Comparison of ENCODE assay signal across 8 cellular contexts in genomic region chr18:74495581-74496507, GRCh38. TPM values are rescaled to one million over a fixed set of nuclear protein-coding genes. Genes with fewer than 3 reads are reported as not detected.
DNase-seq lines count a peak whose midpoint lies in the region; ATAC-seq and TF ChIP-seq lines count a peak whose summit lies in the region.

CNDP2 (plus strand) TSS chr18:74496363; CDS start chr18:74499974, 3,611 bp downstream.

- POLR2A ChIA-PET in activated CD4-positive, alpha-beta T cell treated with anti-CD3 and anti-CD28 coated beads, Interleukin-2, amount 10 ng/mL, durations not matched to agents 7 days and 5 days (lab: Charles Lee): interaction anchor here (0.6 kb wide), 1 partner anchor 297 kb away, joined by 3 read pairs; no protein-coding TSS in a partner anchor

- H3K4me3 Mint-ChIP-seq in activated CD4-positive, alpha-beta T cell treated with anti-CD3 and anti-CD28 coated beads, Interleukin-2, amount 10 ng/mL, durations not matched to agents 7 days and 5 days: peak within 1 kb of the TSS; percentile 84

- H3K9me3 Mint-ChIP-seq in activated CD4-positive, alpha-beta T cell treated with anti-CD3 and anti-CD28 coated beads, Interleukin-2, amount 10 ng/mL, durations not matched to agents 7 days and 5 days: no peaks in the 10 kb centered on the region

- H3K9ac ChIP-seq in BLaER1: peak within 1 kb of the TSS; percentile 96

- H3K4me2 ChIP-seq in BLaER1: peak within 1 kb of the TSS; percentile 92

- intact Hi-C loops in left colon (cut with DNase I, micrococcal nuclease): no loop called here

- peak within 1 kb of the TSS; percentile 87 for H3K4me3 ChIP-seq in BLaER1
- H3K4me3 ChIP-seq in coronary artery: peak within 1 kb of the TSS; percentile 81

- H3K27me3 ChIP-seq in BLaER1: no peaks in the 10 kb centered on the region

- H3K27ac Mint-ChIP-seq in activated CD4-positive, alpha-beta T cell treated with anti-CD3 and anti-CD28 coated beads, Interleukin-2, amount 10 ng/mL, durations not matched to agents 7 days and 5 days: peak within 1 kb of the TSS; percentile 97

- peaks cover 67% of the 10 kb centered on the region for H3K4me1 ChIP-seq in BLaER1

- peaks cover 46% of the 10 kb centered on the region for H3K4me1 Mint-ChIP-seq in activated CD4-positive, alpha-beta T cell treated with anti-CD3 and anti-CD28 coated beads, Interleukin-2, amount 10 ng/mL, durations not matched to agents 7 days and 5 days

- TF ChIP-seq CTCF in coronary artery (IDR thresholded peaks at IDR 0.05): no peak

- H3K27ac ChIP-seq in BLaER1 (peak within 1 kb of the TSS; percentile 97), coronary artery (peak within 1 kb of the TSS; percentile 82 to 91)

- CTCF ChIA-PET in activated CD4-positive, alpha-beta T cell treated with anti-CD3 and anti-CD28 coated beads, Interleukin-2, amount 10 ng/mL, durations not matched to agents 7 days and 5 days (lab: Charles Lee): interaction anchor here (1.0 to 1.8 kb wide), 2 partner anchors 117 to 142 kb away, joined by 3 to 6 read pairs; no protein-coding TSS in a partner anchor

- peaks cover 16% of the 10 kb centered on the region for H3K9me3 ChIP-seq in BLaER1

- peak; percentile 76 for ATAC-seq in GM19328 (IDR thresholded peaks at IDR 0.05; ENCODE audit: unreplicated experiment)
- peak; percentile 61 for ATAC-seq in HG03520 (IDR thresholded peaks at IDR 0.05; ENCODE audit: unreplicated experiment)
- ATAC-seq in left colon: peak; percentile 88

- H3K27me3 Mint-ChIP-seq in activated CD4-positive, alpha-beta T cell treated with anti-CD3 and anti-CD28 coated beads, Interleukin-2, amount 10 ng/mL, durations not matched to agents 7 days and 5 days: peaks cover 8% of the 10 kb centered on the region

- DNase-seq in NCI-H69 (lab: John Stamatoyannopoulos, UW) (peak; percentile 100), coronary artery (ENCODE audit: low spot score) (peak; percentile 100), left colon (peak; percentile 100)
- DNase-seq in activated CD4-positive, alpha-beta T cell treated with anti-CD3 and anti-CD28 coated beads, Interleukin-2, amount 10 ng/mL, durations not matched to agents 7 days and 5 days: peak; percentile 99
- DNase-seq in stimulated activated CD4-positive, alpha-beta T cell treated with anti-CD3 and anti-CD28 coated beads, Interleukin-1b, Interleukin-23, amount 100 ng/mL, for 48 hours: peak; percentile 99

- peaks cover 12% of the 10 kb centered on the region for H3K36me3 Mint-ChIP-seq in activated CD4-positive, alpha-beta T cell treated with anti-CD3 and anti-CD28 coated beads, Interleukin-2, amount 10 ng/mL, durations not matched to agents 7 days and 5 days (ENCODE audit: low read depth)

- H4K20me1 ChIP-seq in BLaER1: no peaks in the 10 kb centered on the region

- peaks cover 5% of the 10 kb centered on the region for H3K36me3 ChIP-seq in BLaER1

RNA-seq across cellular contexts. Expression of gene CNDP2, which starts in this region (rescaled TPM):
- total RNA-seq in activated CD4-positive, alpha-beta T cell treated with anti-CD3 and anti-CD28 coated beads, Interleukin-2, amount 10 ng/mL, durations not matched to agents 7 days and 5 days: 100 to 1,000 TPM; 145 to 163 TPM
- 100 to 1,000 TPM; 195 to 222 TPM for total RNA-seq in left colon

Comparison
In these comparisons a context has a peak if more than half of its experiments do, and no peak if none do; other contexts are left out.
1. Peak in every context shown above with its lines: DNase-seq, ATAC-seq, H3K4me3 ChIP-seq and H3K27ac ChIP-seq.